In genomic region chr12:44077293-44077692, GRCh38 we compare ENCODE assay signal across 16 cellular contexts.
DNase-seq lines count a peak whose midpoint lies in the region; ATAC-seq, FAIRE-seq and TF ChIP-seq lines count a peak whose summit lies in the region.
"Had no signal": no experiment of that assay in that cellular context is flagged by ENCODE, and none has a peak within 500 bp of the region (broad histone marks: within the 10 kb centered on the region; RNA-seq: fewer than 3 reads in every experiment).

No MANE protein-coding gene starts in this region.

- no peaks in the 10 kb centered on the region for H4K20me1 ChIP-seq in GM23248 (ENCODE audit: insufficient read depth)
- no peaks in the 10 kb centered on the region for H4K20me1 ChIP-seq in hepatocyte (ENCODE audit: insufficient read depth, poor library complexity, severe bottlenecking)

- no peaks in the 10 kb centered on the region for H3K9me3 ChIP-seq in GM23248 (ENCODE audit: low read depth)
- no peaks in the 10 kb centered on the region for H3K9me3 ChIP-seq in thoracic aorta
- no peaks in the 10 kb centered on the region for H3K9me3 ChIP-seq in hepatocyte (ENCODE audit: low read depth)
- H3K9me3 ChIP-seq: BE2C had no signal

- H3K4me2 ChIP-seq in GM23248 (ENCODE audit: unreplicated experiment) (no peak overlapping the region), hepatocyte (no peak overlapping the region)
- H3K4me2 ChIP-seq: GM23338 had no signal

- H3K9ac ChIP-seq in GM23248, result no peak overlapping the region

- H3F3A ChIP-seq in GM23248 (ENCODE audit: insufficient read depth), result no peaks in the 10 kb centered on the region

- no peak overlapping the region for H3K27ac ChIP-seq in GM23248
- no peak overlapping the region for H3K27ac ChIP-seq in thoracic aorta
- no peak overlapping the region for H3K27ac ChIP-seq in hepatocyte
- H3K27ac ChIP-seq: C4-2B had no signal

- no peak for FAIRE-seq in D721Med (lab: Jason Lieb, UNC)
- FAIRE-seq: A204.1 had no signal

- H3K36me3 ChIP-seq in GM23248 (ENCODE audit: low read depth) (no peaks in the 10 kb centered on the region), thoracic aorta (no peaks in the 10 kb centered on the region), hepatocyte (replicated peaks; ENCODE audit: insufficient read depth, low read depth) (no peaks in the 10 kb centered on the region)
- H3K36me3 ChIP-seq: BE2C had no signal

- H3K4me1 ChIP-seq in GM23248 (ENCODE audit: insufficient read depth) (no peaks in the 10 kb centered on the region), thoracic aorta (ENCODE audit: control insufficient read depth in 1 of 2, low read depth in 2 of 2) (peaks cover 4 to 17% of the 10 kb centered on the region in 2 donors), hepatocyte (ENCODE audit: insufficient read depth) (no peaks in the 10 kb centered on the region)
- H3K4me1 ChIP-seq: BE2C had no signal

- DNase-seq in GM23248 (no peak), NCI-H69 (lab: John Stamatoyannopoulos, UW) (peak; percentile 55), left kidney (ENCODE audit: low read depth, low spot score) (peak; percentile 30), thoracic aorta (ENCODE audit: low spot score) (no peak), hepatocyte (ENCODE audit: low spot score) (no peak), occipital lobe (lab: John Stamatoyannopoulos, UW) (no peak), D721Med (ENCODE audit: insufficient read length, low spot score) (no peak)
- DNase-seq: BE2C; CD4-positive, alpha-beta memory T cell; DMS153; DND-41; GF-D8; H7 had no signal

- in situ Hi-C loops in GM23248 (cut with MboI), result no loop called here

- WGBS in GM23248 (ENCODE audit: low coverage in 1 of 2, low lambda C conversion rate in 2 of 2, missing lambda C conversion rate in 2 of 2), 2 experiments, result 7 to 12% methylated on average over 2 of the region's 2 CpGs
- 27% methylated on average over 2 of the region's 2 CpGs for WGBS in hepatocyte (ENCODE audit: low lambda C conversion rate, missing lambda C conversion rate)

- H3K9me2 ChIP-seq in GM23248 (ENCODE audit: insufficient read depth), result no peaks in the 10 kb centered on the region
- H3K9me2 ChIP-seq in hepatocyte (replicated peaks; ENCODE audit: insufficient read depth), result no peaks in the 10 kb centered on the region

- no peaks in the 10 kb centered on the region for H3K79me2 ChIP-seq in GM23248 (ENCODE audit: insufficient read depth)
- H3K79me2 ChIP-seq in hepatocyte, result no peaks in the 10 kb centered on the region

- H2AFZ ChIP-seq in GM23248, result 0 out of 2 replicates have a peak overlapping the region, but pooled peaks have one; percentile 3
- no peak overlapping the region for H2AFZ ChIP-seq in hepatocyte
- H2AFZ ChIP-seq: GM23338 had no signal

- H3K4me3 ChIP-seq in GM23248 (no peak overlapping the region), thoracic aorta (peak overlapping the region; percentile 19), hepatocyte (no peak overlapping the region)
- H3K4me3 ChIP-seq: GM23338 had no signal

- ATAC-seq in thoracic aorta (ENCODE audit: insufficient number of reproducible peaks, low FRiP score, low read depth), result no peak
- ATAC-seq: GM23338 had no signal

- H3K27me3 ChIP-seq in GM23248 (replicated peaks; ENCODE audit: insufficient read depth) (no peaks in the 10 kb centered on the region), thoracic aorta (replicated peaks; ENCODE audit: insufficient read depth) (no peaks in the 10 kb centered on the region), hepatocyte (no peaks in the 10 kb centered on the region)
- H3K27me3 ChIP-seq: BE2C had no signal

- no peak for TF ChIP-seq CTCF in thoracic aorta (IDR thresholded peaks at IDR 0.05)
- TF ChIP-seq CTCF in hepatocyte (IDR thresholded peaks at IDR 0.05; ENCODE audit: poor library complexity), result no peak
- no peak for TF ChIP-seq CTCF in D721Med (IDR thresholded peaks at IDR 0.05; ENCODE audit: insufficient read depth, missing control alignments)

Comparison
In these comparisons a context has a peak if more than half of its experiments do, and no peak if none do; other contexts are left out.
1. DNase-seq: peak in NCI-H69 (single experiment) and left kidney (single experiment); none in GM23248 (single experiment), thoracic aorta (single experiment), hepatocyte (single experiment), occipital lobe (single experiment) and D721Med (single experiment).